8 cellular contexts compared by ENCODE assay signal in genomic region chr2:95402370-95403203, GRCh38. TPM values are rescaled to one million over a fixed set of nuclear protein-coding genes. Genes with fewer than 3 reads are reported as not detected.
DNase-seq lines count a peak whose midpoint lies in the region; ATAC-seq and TF ChIP-seq lines count a peak whose summit lies in the region.

A gene with protein sequence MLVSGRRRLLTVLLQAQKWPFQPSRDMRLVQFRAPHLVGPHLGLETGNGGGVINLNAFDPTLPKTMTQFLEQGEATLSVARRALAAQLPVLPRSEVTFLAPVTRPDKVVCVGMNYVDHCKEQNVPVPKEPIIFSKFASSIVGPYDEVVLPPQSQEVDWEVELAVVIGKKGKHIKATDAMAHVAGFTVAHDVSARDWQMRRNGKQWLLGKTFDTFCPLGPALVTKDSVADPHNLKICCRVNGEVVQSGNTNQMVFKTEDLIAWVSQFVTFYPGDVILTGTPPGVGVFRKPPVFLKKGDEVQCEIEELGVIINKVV (plus strand): TSS chr2:95402708. CDS start chr2:95405559, 2,851 bp downstream.

- peak within 1 kb of the TSS; percentile 87 to 97 for H3K9ac ChIP-seq in mucosa of rectum (ENCODE audit: low read depth in 1 of 2, low read length in 2 of 2)

- peaks cover 18% of the 10 kb centered on the region for H3K4me1 Mint-ChIP-seq in activated T-cell treated with anti-CD3 and anti-CD28 coated beads, Interleukin-2, amount 50 U/mL, for 24 hours (ENCODE audit: low read depth)

- peaks cover 0 to 5% of the 10 kb centered on the region in 2 donors for H3K36me3 ChIP-seq in mucosa of rectum (ENCODE audit: control insufficient read depth in 2 of 2, insufficient read depth in 2 of 2, low read length in 2 of 2)

- DNase-seq in DMS53 treated with DMSO at 0.1 percent for 48 hours (lab: John Stamatoyannopoulos, UW; ENCODE audit: unreplicated experiment) (peak; percentile 96), KG1 (lab: John Stamatoyannopoulos, UW) (peak; percentile 61), erythroblast (lab: John Stamatoyannopoulos, UW) (peak; percentile 92 to 95)
- DNase-seq in activated T-cell treated with anti-CD3 and anti-CD28 coated beads, Interleukin-2, amount 50 U/mL, for 24 hours = peak; percentile 96
- DNase-seq in stimulated activated CD8-positive, alpha-beta memory T cell treated with anti-CD3 and anti-CD28 coated beads, Interleukin-4, amount 100 ng/mL, for 48 hours = peak; percentile 98

- ATAC-seq in GM21737 (IDR thresholded peaks at IDR 0.05; ENCODE audit: unreplicated experiment) = peak; percentile 95

- H3K27ac ChIP-seq in mucosa of rectum (ENCODE audit: low read depth in 2 of 2, low read length in 2 of 2) = peak within 1 kb of the TSS; percentile 82 to 84

- peak within 1 kb of the TSS; percentile 95 for H3K27ac Mint-ChIP-seq in activated T-cell treated with anti-CD3 and anti-CD28 coated beads, Interleukin-2, amount 50 U/mL, for 24 hours

- H3K4me3 Mint-ChIP-seq in activated T-cell treated with anti-CD3 and anti-CD28 coated beads, Interleukin-2, amount 50 U/mL, for 24 hours = peak within 1 kb of the TSS; percentile 99

- H3K9me3 Mint-ChIP-seq in activated T-cell treated with anti-CD3 and anti-CD28 coated beads, Interleukin-2, amount 50 U/mL, for 24 hours = no peaks in the 10 kb centered on the region

- peaks cover 15 to 17% of the 10 kb centered on the region in 2 donors for H3K4me1 ChIP-seq in mucosa of rectum (ENCODE audit: control insufficient read depth in 2 of 2, insufficient read depth in 2 of 2, low read length in 2 of 2)

- TF ChIP-seq POLR2A in erythroblast (IDR thresholded peaks at IDR 0.05; ENCODE audit: low read length) = peak; percentile 80

- H3K4me3 ChIP-seq in mucosa of rectum (ENCODE audit: low read length in 2 of 2) = peak within 1 kb of the TSS; percentile 92 to 93

- peaks cover 30% of the 10 kb centered on the region for H3K36me3 Mint-ChIP-seq in activated T-cell treated with anti-CD3 and anti-CD28 coated beads, Interleukin-2, amount 50 U/mL, for 24 hours (ENCODE audit: low read depth)

- H3K27me3 ChIP-seq in mucosa of rectum (ENCODE audit: control insufficient read depth in 2 of 2, insufficient read depth in 2 of 2, low read length in 2 of 2) = no peaks in the 10 kb centered on the region

- H3K9me3 ChIP-seq in mucosa of rectum (ENCODE audit: control insufficient read depth in 2 of 2, low read length in 2 of 2) = no peaks in the 10 kb centered on the region

- H3K27me3 Mint-ChIP-seq in activated T-cell treated with anti-CD3 and anti-CD28 coated beads, Interleukin-2, amount 50 U/mL, for 24 hours = no peaks in the 10 kb centered on the region

TF ChIP-seq in PFSK-1, 5 proteins besides CTCF, POLR2A, EP300 and RAD21:
- TF ChIP-seq POLR2AphosphoS5 (IDR thresholded peaks at IDR 0.05; ENCODE audit: low read depth, low read length) (peak; percentile 78), SIN3A (IDR thresholded peaks at IDR 0.05; ENCODE audit: borderline replicate concordance, insufficient read depth, low read length) (0 out of 2 replicates have a peak, but pooled peaks have one; percentile 9), TAF1 (IDR thresholded peaks at IDR 0.05; ENCODE audit: borderline replicate concordance, insufficient read depth, low read length) (peak; percentile 76; the same call in 1 of the 2 replicates), FOXP2 (optimal IDR thresholded peaks at IDR 0.05; ENCODE audit: borderline replicate concordance, extremely low read depth, extremely low read length, insufficient read depth) (peak; percentile 43)
- TF ChIP-seq, protein P1, sequence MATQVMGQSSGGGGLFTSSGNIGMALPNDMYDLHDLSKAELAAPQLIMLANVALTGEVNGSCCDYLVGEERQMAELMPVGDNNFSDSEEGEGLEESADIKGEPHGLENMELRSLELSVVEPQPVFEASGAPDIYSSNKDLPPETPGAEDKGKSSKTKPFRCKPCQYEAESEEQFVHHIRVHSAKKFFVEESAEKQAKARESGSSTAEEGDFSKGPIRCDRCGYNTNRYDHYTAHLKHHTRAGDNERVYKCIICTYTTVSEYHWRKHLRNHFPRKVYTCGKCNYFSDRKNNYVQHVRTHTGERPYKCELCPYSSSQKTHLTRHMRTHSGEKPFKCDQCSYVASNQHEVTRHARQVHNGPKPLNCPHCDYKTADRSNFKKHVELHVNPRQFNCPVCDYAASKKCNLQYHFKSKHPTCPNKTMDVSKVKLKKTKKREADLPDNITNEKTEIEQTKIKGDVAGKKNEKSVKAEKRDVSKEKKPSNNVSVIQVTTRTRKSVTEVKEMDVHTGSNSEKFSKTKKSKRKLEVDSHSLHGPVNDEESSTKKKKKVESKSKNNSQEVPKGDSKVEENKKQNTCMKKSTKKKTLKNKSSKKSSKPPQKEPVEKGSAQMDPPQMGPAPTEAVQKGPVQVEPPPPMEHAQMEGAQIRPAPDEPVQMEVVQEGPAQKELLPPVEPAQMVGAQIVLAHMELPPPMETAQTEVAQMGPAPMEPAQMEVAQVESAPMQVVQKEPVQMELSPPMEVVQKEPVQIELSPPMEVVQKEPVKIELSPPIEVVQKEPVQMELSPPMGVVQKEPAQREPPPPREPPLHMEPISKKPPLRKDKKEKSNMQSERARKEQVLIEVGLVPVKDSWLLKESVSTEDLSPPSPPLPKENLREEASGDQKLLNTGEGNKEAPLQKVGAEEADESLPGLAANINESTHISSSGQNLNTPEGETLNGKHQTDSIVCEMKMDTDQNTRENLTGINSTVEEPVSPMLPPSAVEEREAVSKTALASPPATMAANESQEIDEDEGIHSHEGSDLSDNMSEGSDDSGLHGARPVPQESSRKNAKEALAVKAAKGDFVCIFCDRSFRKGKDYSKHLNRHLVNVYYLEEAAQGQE (IDR thresholded peaks at IDR 0.05; ENCODE audit: insufficient read depth in 1 of 2, low read depth in 2 of 2, low read length in 2 of 2) = 0 out of 4 replicates have a peak, but pooled peaks of 1 of the 2 experiments have one; percentile 2

RNA-seq across cellular contexts. Expression of the gene that starts here (rescaled TPM):
- 28.8 TPM for polyA plus RNA-seq in PFSK-1 (2012; ENCODE audit: insufficient read length, low read depth)

Comparison
In these comparisons a context has a peak if more than half of its experiments do, and no peak if none do; other contexts are left out.
1. Peak in every context shown above with its lines: DNase-seq, ATAC-seq, H3K4me3 ChIP-seq and H3K27ac ChIP-seq.